In the genomic region with DNA sequence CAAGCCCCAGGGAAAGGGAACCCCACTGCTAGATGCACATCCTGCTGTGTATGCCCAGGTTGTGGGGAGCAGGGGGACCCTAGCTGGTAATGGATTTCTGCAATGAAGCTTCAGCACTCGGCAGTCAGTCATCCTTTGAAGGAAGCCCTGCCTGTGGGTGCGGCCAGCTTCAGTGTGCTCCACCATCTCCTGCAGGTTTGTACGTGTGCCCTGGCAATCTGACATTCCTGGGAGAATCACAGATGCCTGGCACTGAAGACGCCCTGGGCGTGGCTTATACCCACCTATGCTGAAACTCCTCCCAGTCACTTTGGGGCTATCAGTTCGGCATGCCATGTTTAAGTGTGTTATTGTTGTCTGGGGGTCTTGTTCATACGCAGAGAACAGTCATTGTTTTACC, we compare ENCODE assay signal across 32 cellular contexts. TPM values are rescaled to one million over a fixed set of nuclear protein-coding genes. Genes with fewer than 3 reads are reported as not detected.
"Had no signal": no experiment of that assay in that cellular context is flagged by ENCODE, and none has a peak within 500 bp of the region (broad histone marks: within the 10 kb centered on the region; RNA-seq: fewer than 3 reads in every experiment).

No MANE protein-coding gene starts in this region.

- H3K27ac ChIP-seq: adrenal gland, ascending aorta, brain microvascular endothelial cell, colonic mucosa, dorsolateral prefrontal cortex, hepatocyte, left lung, sigmoid colon, spleen had no signal

- H3K9me3 ChIP-seq: adrenal gland, ascending aorta, colonic mucosa, left lung, sigmoid colon, spleen had no signal

- H3K27ac Mint-ChIP-seq: activated B cell treated with CpG ODN at 0.5 μM for 24 hours; activated CD4-positive, alpha-beta T cell treated with anti-CD3 and anti-CD28 coated beads for 36 hours; activated naive CD8-positive, alpha-beta T cell; activated T-helper 2 cell treated with anti-CD3 and anti-CD28 coated beads, Interferon-gamma antibody, Interleukin-2, Interleukin-4, amounts not matched to agents 10 μg/mL and 5 μg/mL and 100 μg/mL, durations not matched to agents 14 hours and 24 hours and 36 hours; immature natural killer cell; mesothelial cell of epicardium; natural killer cell; progenitor cell of endocrine pancreas; T-helper 17 cell had no signal

- H3K4me3 Mint-ChIP-seq: activated B cell treated with CpG ODN at 0.5 μM for 24 hours; activated CD4-positive, alpha-beta T cell treated with anti-CD3 and anti-CD28 coated beads for 36 hours; activated naive CD8-positive, alpha-beta T cell; activated T-cell treated with anti-CD3 and anti-CD28 coated beads, Interleukin-2, amount 50 U/mL, for 4 hours; central memory CD8-positive, alpha-beta T cell; immature natural killer cell; mesothelial cell of epicardium; natural killer cell; T-helper 17 cell had no signal

- H3K4me3 ChIP-seq: adrenal gland, ascending aorta, colonic mucosa, dorsolateral prefrontal cortex, hepatocyte, left lung, sigmoid colon, spleen had no signal

- H3K4me1 ChIP-seq: adrenal gland, ascending aorta, colonic mucosa, left lung, sigmoid colon, spleen had no signal

- H3K27me3 Mint-ChIP-seq: progenitor cell of endocrine pancreas had no signal

- H3K4me1 Mint-ChIP-seq: activated B cell treated with CpG ODN at 0.5 μM for 24 hours; activated CD4-positive, alpha-beta T cell treated with anti-CD3 and anti-CD28 coated beads for 36 hours; central memory CD8-positive, alpha-beta T cell; immature natural killer cell; mesothelial cell of epicardium; natural killer cell; T-helper 17 cell had no signal

- H3K27me3 ChIP-seq: adrenal gland, ascending aorta, brain microvascular endothelial cell, colonic mucosa, hepatocyte, left lung, sigmoid colon had no signal

- H3K36me3 Mint-ChIP-seq: activated naive CD8-positive, alpha-beta T cell; immature natural killer cell; mesothelial cell of epicardium; natural killer cell had no signal

- H3K36me3 ChIP-seq: adrenal gland, ascending aorta, brain microvascular endothelial cell, colonic mucosa, left lung, sigmoid colon, spleen had no signal

- H3K9me3 Mint-ChIP-seq: activated B cell treated with CpG ODN at 0.5 μM for 24 hours; activated T-cell treated with anti-CD3 and anti-CD28 coated beads, Interleukin-2, amount 50 U/mL, for 4 hours; activated T-helper 2 cell treated with anti-CD3 and anti-CD28 coated beads, Interferon-gamma antibody, Interleukin-2, Interleukin-4, amounts not matched to agents 10 μg/mL and 5 μg/mL and 100 μg/mL, durations not matched to agents 14 hours and 24 hours and 36 hours; central memory CD8-positive, alpha-beta T cell; immature natural killer cell; natural killer cell had no signal

- DNase-seq: activated B cell treated with CpG ODN at 0.5 μM for 24 hours; activated CD4-positive, alpha-beta T cell treated with anti-CD3 and anti-CD28 coated beads for 36 hours; activated CD4-positive, alpha-beta T cell treated with anti-CD3 and anti-CD28 coated beads, Interleukin-2, amount 50 U/mL, for 48 hours; activated CD8-positive, alpha-beta memory T cell treated with anti-CD3 and anti-CD28 coated beads, Interleukin-2, amount 50 U/mL, for 48 hours; activated naive CD4-positive, alpha-beta T cell; activated T-cell treated with anti-CD3 and anti-CD28 coated beads, Interleukin-2, amount 50 U/mL, for 4 hours; brain microvascular endothelial cell; colonic mucosa; dorsolateral prefrontal cortex; foreskin melanocyte; immature natural killer cell; kidney glomerular epithelial cell; left lung; natural killer cell; retina; sigmoid colon; spleen; stimulated activated CD4-positive, alpha-beta T cell treated with anti-CD3 and anti-CD28 coated beads, Interleukin-4, amount 100 ng/mL, for 1 hour; stimulated activated naive CD4-positive, alpha-beta T cell; T-helper 17 cell had no signal

- ATAC-seq: activated CD4-positive, alpha-beta T cell treated with anti-CD3 and anti-CD28 coated beads for 36 hours; activated T-cell treated with anti-CD3 and anti-CD28 coated beads, Interleukin-2, amount 50 U/mL, for 4 hours; left lung; natural killer cell; T-helper 17 cell had no signal

RNA-seq across cellular contexts. Expression of gene SPRR5, which starts 6.8 kb away (rescaled TPM):
- total RNA-seq: activated B cell treated with CpG ODN at 0.5 μM for 24 hours; activated CD4-positive, alpha-beta T cell treated with anti-CD3 and anti-CD28 coated beads for 36 hours; activated CD8-positive, alpha-beta memory T cell treated with anti-CD3 and anti-CD28 coated beads for 36 hours; activated T-cell treated with anti-CD3 and anti-CD28 coated beads, Interleukin-2, amount 50 U/mL, for 4 hours; activated T-helper 2 cell treated with anti-CD3 and anti-CD28 coated beads, Interferon-gamma antibody, Interleukin-2, Interleukin-4, amounts not matched to agents 10 μg/mL and 5 μg/mL and 100 μg/mL, durations not matched to agents 14 hours and 24 hours and 36 hours; adrenal gland; ascending aorta; colonic mucosa; dorsolateral prefrontal cortex; hepatocyte; left lung; lung microvascular endothelial cell; mesothelial cell of epicardium; natural killer cell; osteocyte; progenitor cell of endocrine pancreas; sigmoid colon; spleen; T-helper 17 cell; urinary bladder had no signal
- polyA plus RNA-seq: adrenal gland, hepatocyte, immature natural killer cell, sigmoid colon, spleen, urinary bladder had no signal

RNA-seq across cellular contexts. Expression of gene SPRR4, which starts 16.7 kb away (rescaled TPM):
- total RNA-seq: activated B cell treated with CpG ODN at 0.5 μM for 24 hours; activated CD4-positive, alpha-beta T cell treated with anti-CD3 and anti-CD28 coated beads for 36 hours; activated CD8-positive, alpha-beta memory T cell treated with anti-CD3 and anti-CD28 coated beads for 36 hours; activated T-cell treated with anti-CD3 and anti-CD28 coated beads, Interleukin-2, amount 50 U/mL, for 4 hours; activated T-helper 2 cell treated with anti-CD3 and anti-CD28 coated beads, Interferon-gamma antibody, Interleukin-2, Interleukin-4, amounts not matched to agents 10 μg/mL and 5 μg/mL and 100 μg/mL, durations not matched to agents 14 hours and 24 hours and 36 hours; adrenal gland; ascending aorta; colonic mucosa; dorsolateral prefrontal cortex; hepatocyte; left lung; lung microvascular endothelial cell; mesothelial cell of epicardium; natural killer cell; osteocyte; progenitor cell of endocrine pancreas; sigmoid colon; spleen; T-helper 17 cell; urinary bladder had no signal
- polyA plus RNA-seq: adrenal gland, hepatocyte, immature natural killer cell, sigmoid colon, spleen, urinary bladder had no signal

RNA-seq across cellular contexts. Expression of gene SPRR1A, which starts 30.1 kb away (rescaled TPM):
- total RNA-seq: activated B cell treated with CpG ODN at 0.5 μM for 24 hours; activated CD4-positive, alpha-beta T cell treated with anti-CD3 and anti-CD28 coated beads for 36 hours; activated CD8-positive, alpha-beta memory T cell treated with anti-CD3 and anti-CD28 coated beads for 36 hours; activated T-cell treated with anti-CD3 and anti-CD28 coated beads, Interleukin-2, amount 50 U/mL, for 4 hours; activated T-helper 2 cell treated with anti-CD3 and anti-CD28 coated beads, Interferon-gamma antibody, Interleukin-2, Interleukin-4, amounts not matched to agents 10 μg/mL and 5 μg/mL and 100 μg/mL, durations not matched to agents 14 hours and 24 hours and 36 hours; adrenal gland; ascending aorta; colonic mucosa; dorsolateral prefrontal cortex; hepatocyte; left lung; lung microvascular endothelial cell; mesothelial cell of epicardium; natural killer cell; osteocyte; progenitor cell of endocrine pancreas; sigmoid colon; spleen; T-helper 17 cell; urinary bladder had no signal
- polyA plus RNA-seq: adrenal gland, hepatocyte, immature natural killer cell, sigmoid colon, spleen, urinary bladder had no signal

RNA-seq across cellular contexts. Expression of gene IVL, which starts 45.4 kb away (rescaled TPM):
- total RNA-seq: activated B cell treated with CpG ODN at 0.5 μM for 24 hours; activated CD8-positive, alpha-beta memory T cell treated with anti-CD3 and anti-CD28 coated beads for 36 hours; activated T-cell treated with anti-CD3 and anti-CD28 coated beads, Interleukin-2, amount 50 U/mL, for 4 hours; activated T-helper 2 cell treated with anti-CD3 and anti-CD28 coated beads, Interferon-gamma antibody, Interleukin-2, Interleukin-4, amounts not matched to agents 10 μg/mL and 5 μg/mL and 100 μg/mL, durations not matched to agents 14 hours and 24 hours and 36 hours; adrenal gland; ascending aorta; colonic mucosa; dorsolateral prefrontal cortex; hepatocyte; lung microvascular endothelial cell; natural killer cell; osteocyte; progenitor cell of endocrine pancreas; sigmoid colon; spleen; T-helper 17 cell had no signal
- polyA plus RNA-seq: hepatocyte, immature natural killer cell had no signal

RNA-seq across cellular contexts. Expression of gene SPRR3, which starts 47.8 kb away (rescaled TPM):
- total RNA-seq: activated B cell treated with CpG ODN at 0.5 μM for 24 hours; activated CD4-positive, alpha-beta T cell treated with anti-CD3 and anti-CD28 coated beads for 36 hours; activated CD8-positive, alpha-beta memory T cell treated with anti-CD3 and anti-CD28 coated beads for 36 hours; activated T-cell treated with anti-CD3 and anti-CD28 coated beads, Interleukin-2, amount 50 U/mL, for 4 hours; activated T-helper 2 cell treated with anti-CD3 and anti-CD28 coated beads, Interferon-gamma antibody, Interleukin-2, Interleukin-4, amounts not matched to agents 10 μg/mL and 5 μg/mL and 100 μg/mL, durations not matched to agents 14 hours and 24 hours and 36 hours; colonic mucosa; dorsolateral prefrontal cortex; hepatocyte; left lung; lung microvascular endothelial cell; mesothelial cell of epicardium; natural killer cell; osteocyte; progenitor cell of endocrine pancreas; sigmoid colon; spleen; T-helper 17 cell had no signal
- polyA plus RNA-seq: immature natural killer cell had no signal
